Comparison of ENCODE assay signal across 1 cellular context in the genomic region with DNA sequence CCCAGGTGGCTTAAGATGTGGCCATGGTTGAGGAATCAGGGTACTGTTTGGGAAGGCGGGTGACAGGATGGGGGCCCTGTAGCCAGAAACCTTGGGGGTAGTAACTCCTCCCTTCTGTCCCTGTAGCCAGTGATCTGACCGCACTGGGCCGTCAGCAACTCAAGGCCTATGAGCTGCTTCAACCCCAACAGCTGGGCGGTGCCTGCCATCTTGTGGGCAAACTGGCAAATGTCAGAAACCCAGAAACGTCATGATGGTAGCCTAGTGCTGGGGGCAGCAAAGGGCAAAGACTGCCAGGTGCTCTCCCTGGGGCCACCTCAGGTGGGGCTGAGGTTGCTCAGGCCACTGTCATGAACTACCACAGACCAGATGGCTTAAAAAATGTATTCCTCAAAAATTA.
TF ChIP-seq lines count a peak whose summit lies in the region.

No MANE protein-coding gene starts in this region.

TF ChIP-seq in H1, 55 proteins besides CTCF, POLR2A, EP300 and RAD21:
- TF ChIP-seq SIN3A (conservative IDR thresholded peaks at IDR 0.05 in 1 of 2, IDR thresholded peaks at IDR 0.05 in 1 of 2; ENCODE audit: low read depth in 1 of 2, low read length in 2 of 2) = 0 out of 4 replicates have a peak, but pooled peaks of 1 of the 2 experiments have one; percentile 65
- no peak for TF ChIP-seq HDAC2 (IDR thresholded peaks at IDR 0.05; ENCODE audit: borderline replicate concordance in 1 of 2, low read depth in 2 of 2, low read length in 2 of 2)
- no peak for TF ChIP-seq GABPA (IDR thresholded peaks at IDR 0.05; ENCODE audit: borderline replicate concordance, insufficient read depth, low read length)
- no peak for TF ChIP-seq ASH2L (IDR thresholded peaks at IDR 0.05; ENCODE audit: low read length)
- TF ChIP-seq EZH2 (IDR thresholded peaks at IDR 0.05; ENCODE audit: low read depth, low read length, severe bottlenecking) = no peak
- TF ChIP-seq BCL11A (IDR thresholded peaks at IDR 0.05; ENCODE audit: low read depth in 2 of 2, low read length in 2 of 2) = no peak
- no peak for TF ChIP-seq TBP (IDR thresholded peaks at IDR 0.05; ENCODE audit: low read depth, low read length)
- TF ChIP-seq, protein P1, sequence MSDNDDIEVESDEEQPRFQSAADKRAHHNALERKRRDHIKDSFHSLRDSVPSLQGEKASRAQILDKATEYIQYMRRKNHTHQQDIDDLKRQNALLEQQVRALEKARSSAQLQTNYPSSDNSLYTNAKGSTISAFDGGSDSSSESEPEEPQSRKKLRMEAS (IDR thresholded peaks at IDR 0.05) = no peak
- TF ChIP-seq TAF7 (optimal IDR thresholded peaks at IDR 0.05; ENCODE audit: borderline replicate concordance, low read depth, low read length) = no peak
- TF ChIP-seq YY1 (IDR thresholded peaks at IDR 0.05; ENCODE audit: low read depth, low read length) = peak; percentile 66; the same call in 1 of the 2 replicates
